8 cellular contexts compared by ENCODE assay signal in the genomic region with DNA sequence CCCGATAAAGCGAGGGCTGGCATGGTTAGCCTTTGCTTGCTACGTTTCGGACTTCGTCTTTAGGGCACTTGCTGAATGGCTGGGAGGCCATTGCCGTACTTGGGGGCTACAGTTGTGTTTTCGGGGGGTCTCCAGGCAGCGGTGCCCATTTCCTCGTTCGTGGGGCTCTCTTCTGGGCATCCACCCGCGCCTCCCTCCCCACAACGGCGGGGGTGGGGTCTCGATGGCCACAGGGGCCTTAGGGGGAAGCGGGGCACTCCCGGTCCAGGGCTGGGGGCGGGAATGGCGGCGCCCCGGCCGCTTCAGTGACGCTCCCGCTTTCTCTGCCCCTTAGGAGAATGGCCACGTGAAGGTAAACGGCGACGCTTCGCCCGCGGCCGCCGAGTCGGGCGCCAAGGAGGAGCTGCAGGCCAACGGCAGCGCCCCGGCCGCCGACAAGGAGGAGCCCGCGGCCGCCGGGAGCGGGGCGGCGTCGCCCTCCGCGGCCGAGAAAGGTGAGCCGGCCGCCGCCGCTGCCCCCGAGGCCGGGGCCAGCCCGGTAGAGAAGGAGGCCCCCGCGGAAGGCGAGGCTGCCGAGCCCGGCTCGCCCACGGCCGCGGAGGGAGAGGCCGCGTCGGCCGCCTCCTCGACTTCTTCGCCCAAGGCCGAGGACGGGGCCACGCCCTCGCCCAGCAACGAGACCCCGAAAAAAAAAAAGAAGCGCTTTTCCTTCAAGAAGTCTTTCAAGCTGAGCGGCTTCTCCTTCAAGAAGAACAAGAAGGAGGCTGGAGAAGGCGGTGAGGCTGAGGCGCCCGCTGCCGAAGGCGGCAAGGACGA. TPM values are rescaled to one million over a fixed set of nuclear protein-coding genes. Genes with fewer than 3 reads are reported as not detected.
DNase-seq lines count a peak whose midpoint lies in the region; ATAC-seq, FAIRE-seq and TF ChIP-seq lines count a peak whose summit lies in the region.

No MANE protein-coding gene starts in this region.

- WGBS in ectodermal cell, 2 experiments = 41% methylated on average over 87 of the region's 87 CpGs

- ATAC-seq in lower lobe of right lung (peak in 1 of 2 donors; percentile 1), thoracic aorta (ENCODE audit: insufficient number of reproducible peaks, low FRiP score, low read depth) (no peak)

- H3K9me3 ChIP-seq in ectodermal cell (ENCODE audit: control insufficient read depth, low read length) (no peaks in the 10 kb centered on the region), lower lobe of right lung (no peaks in the 10 kb centered on the region), thoracic aorta (no peaks in the 10 kb centered on the region)

- H3K4me1 ChIP-seq in ectodermal cell (ENCODE audit: control insufficient read depth, insufficient read depth, low read length) = no peaks in the 10 kb centered on the region
- peaks cover 33% of the 10 kb centered on the region for H3K4me1 ChIP-seq in lower lobe of right lung
- H3K4me1 ChIP-seq in thoracic aorta (ENCODE audit: control insufficient read depth in 1 of 2, low read depth in 2 of 2) = peaks cover 8 to 9% of the 10 kb centered on the region in 2 donors

- intact Hi-C loops in lower lobe of right lung (cut with DNase I) = loop anchor here (5.0 kb wide), 1 partner anchor 552 kb away; no protein-coding TSS in a partner anchor

- TF ChIP-seq CTCF in lower lobe of right lung (IDR thresholded peaks at IDR 0.05) (no peak), thoracic aorta (IDR thresholded peaks at IDR 0.05) (no peak)

- DNase-seq in NCI-H1417 (lab: John Stamatoyannopoulos, UW) (peak; percentile 42 to 83 (median 74)), NCI-H1417 treated with DMSO at 0.1 percent for 48 hours (lab: John Stamatoyannopoulos, UW) (no peak), NCI-H226 (peak; percentile 43), lower lobe of right lung (peak; percentile 49), thoracic aorta (ENCODE audit: low spot score) (no peak), H54 (ENCODE audit: insufficient read length, low spot score) (no peak), DMS153 (lab: John Stamatoyannopoulos, UW) (no peak)

- H3K4me3 ChIP-seq in ectodermal cell (ENCODE audit: insufficient read depth, low read depth, low read length) = peak overlapping the region; percentile 99
- peak overlapping the region; percentile 82 for H3K4me3 ChIP-seq in lower lobe of right lung
- peak overlapping the region; percentile 96 for H3K4me3 ChIP-seq in thoracic aorta

- H3K36me3 ChIP-seq in ectodermal cell (ENCODE audit: control insufficient read depth, insufficient read depth, low read length) = no peaks in the 10 kb centered on the region
- H3K36me3 ChIP-seq in lower lobe of right lung = no peaks in the 10 kb centered on the region
- no peaks in the 10 kb centered on the region for H3K36me3 ChIP-seq in thoracic aorta

- H3K27me3 ChIP-seq in ectodermal cell (ENCODE audit: control insufficient read depth, insufficient read depth, low read length, poor library complexity, severe bottlenecking) (no peaks in the 10 kb centered on the region), lower lobe of right lung (ENCODE audit: low read depth) (peaks cover 10% of the 10 kb centered on the region), thoracic aorta (replicated peaks; ENCODE audit: insufficient read depth) (no peaks in the 10 kb centered on the region)

- H3K27ac ChIP-seq in ectodermal cell (ENCODE audit: insufficient read depth, low read depth, low read length, poor library complexity, severe bottlenecking) = peak overlapping the region; percentile 69
- peak overlapping the region; percentile 94 for H3K27ac ChIP-seq in lower lobe of right lung
- peak overlapping the region; percentile 88 to 93 for H3K27ac ChIP-seq in thoracic aorta

- no peak for FAIRE-seq in H54 (lab: Jason Lieb, UNC)

- TF ChIP-seq POLR2A in H54 (IDR thresholded peaks at IDR 0.05; ENCODE audit: low read depth, low read length) = no peak

RNA-seq across cellular contexts. Expression of a gene that starts 2.4 kb away (rescaled TPM):
- polyA plus RNA-seq in ectodermal cell (2013, experiment 1 of 4) = 205 TPM
- 199 TPM for polyA plus RNA-seq in ectodermal cell (2013, experiment 2 of 4)
- 147 TPM for polyA plus RNA-seq in ectodermal cell (2013, experiment 3 of 4)
- polyA plus RNA-seq in ectodermal cell (2013, experiment 4 of 4) = 156 TPM
- 62.1 TPM for total RNA-seq in lower lobe of right lung
- 10 to 100 TPM; 34.3 TPM for total RNA-seq in thoracic aorta

Comparison
In these comparisons a context has a peak if more than half of its experiments do, and no peak if none do; other contexts are left out.
1. DNase-seq: peak in NCI-H1417 (3 of 3), NCI-H226 (single experiment) and lower lobe of right lung (single experiment); none in NCI-H1417 treated with DMSO at 0.1 percent for 48 hours (single experiment), thoracic aorta (single experiment), H54 (single experiment) and DMS153 (single experiment).
2. Peak in every context shown above with its lines, with median percentiles within 50 percentile points of each other: H3K27ac ChIP-seq and H3K4me3 ChIP-seq.